16 cellular contexts compared by ENCODE assay signal in the genomic region with DNA sequence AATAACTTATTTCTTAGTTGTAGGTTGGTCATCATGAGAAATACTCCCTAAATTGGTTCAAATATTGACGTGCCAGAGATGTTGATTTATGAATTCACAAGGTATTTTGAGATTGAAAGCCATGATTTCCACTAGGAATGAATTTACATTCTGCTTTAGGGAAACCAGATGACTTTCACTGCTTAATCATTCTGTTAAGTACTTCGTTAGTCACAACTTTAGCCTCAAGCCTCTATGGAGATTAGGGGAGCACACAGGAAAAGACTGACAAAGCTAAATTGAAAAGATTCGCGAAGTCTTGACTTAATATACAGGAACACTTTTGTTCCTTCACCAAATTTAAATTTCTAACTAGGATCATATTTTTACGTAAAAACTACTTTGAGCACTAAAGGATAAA.
A peak's percentile ranks its signal among the peaks of the same experiment; 100 is the strongest.
DNase-seq lines count a peak whose midpoint lies in the region; TF ChIP-seq lines count a peak whose summit lies in the region.
"Had no signal": no experiment of that assay in that cellular context is flagged by ENCODE, and none has a peak within 500 bp of the region (broad histone marks: within the 10 kb centered on the region; RNA-seq: fewer than 3 reads in every experiment).

No MANE protein-coding gene starts in this region.

- no peak overlapping the region for H4K5ac ChIP-seq in mesendoderm (ENCODE audit: low read length)

- no peak overlapping the region for H2AFZ ChIP-seq in MM.1S (ENCODE audit: low read length)

- intact Hi-C loops in A673 (cut with micrococcal nuclease; ENCODE audit: unreplicated experiment): no loop called here
- intact Hi-C loops in activated CD4-positive, alpha-beta memory T cell treated with anti-CD3 and anti-CD28 coated beads for 36 hours (cut with micrococcal nuclease): no loop called here

- whole genome bisulfite sequencing in mesendoderm (ENCODE audit: extremely low coverage, insufficient coverage, low lambda C conversion rate): 100% methylated on average over 1 of the region's 5 CpGs

- H3F3A ChIP-seq in MM.1S (ENCODE audit: insufficient read depth, low read length): peaks cover 5% of the 10 kb centered on the region; the same call in 1 of the 2 replicates

- H3K9me3 ChIP-seq in A673 (ENCODE audit: low read depth, low read length, poor library complexity, severe bottlenecking) (no peaks in the 10 kb centered on the region), MM.1S (replicated peaks; ENCODE audit: insufficient read depth, low read length) (no peaks in the 10 kb centered on the region), MG63 (peaks cover 3% of the 10 kb centered on the region)
- H3K9me3 ChIP-seq: SJSA1 had no signal

- H3K56ac ChIP-seq in mesendoderm (ENCODE audit: low read length): no peak overlapping the region

- H3K36me3 Mint-ChIP-seq in activated CD4-positive, alpha-beta memory T cell treated with anti-CD3 and anti-CD28 coated beads for 36 hours: no peaks in the 10 kb centered on the region

- H3K79me1 ChIP-seq in mesendoderm (ENCODE audit: low read length): no peaks in the 10 kb centered on the region

- H3K4me3 ChIP-seq in A673 (ENCODE audit: low read depth, low read length, poor library complexity, severe bottlenecking): no peak overlapping the region
- H3K4me3 ChIP-seq in MM.1S (ENCODE audit: low read length): peak overlapping the region; percentile 6; the same call in 1 of the 2 replicates
- H3K4me3 ChIP-seq in mesendoderm (ENCODE audit: low read length): no peak overlapping the region
- H3K4me3 ChIP-seq in MG63: no peak overlapping the region
- H3K4me3 ChIP-seq: K562, SJSA1 had no signal

- H3K4me1 ChIP-seq in A673 (ENCODE audit: insufficient read depth, low read length, poor library complexity, severe bottlenecking) (no peaks in the 10 kb centered on the region), MM.1S (ENCODE audit: low read length) (peaks cover 19% of the 10 kb centered on the region), mesendoderm (ENCODE audit: control insufficient read depth, low read depth, low read length) (peaks cover 2% of the 10 kb centered on the region)

- POLR2A ChIA-PET in A673 (lab: Charles Lee; ENCODE audit: low non-redundant PET): no interaction called here
- POLR2A ChIA-PET in activated CD4-positive, alpha-beta memory T cell treated with anti-CD3 and anti-CD28 coated beads for 36 hours (lab: Charles Lee): no interaction called here

- BruUV-seq in A673 (replicated peaks; lab: Mats Ljungman, UMichigan): no TSS peak

- no peak overlapping the region for H3K18ac ChIP-seq in mesendoderm (ENCODE audit: low read length)

- no peak for TF ChIP-seq CTCF in A673 (conservative IDR thresholded peaks at IDR 0.05; ENCODE audit: low read depth, low read length)
- no peak for TF ChIP-seq CTCF in MM.1S (IDR thresholded peaks at IDR 0.05; ENCODE audit: low read length)

- no peaks in the 10 kb centered on the region for H3K9me2 ChIP-seq in MM.1S (replicated peaks; ENCODE audit: insufficient read depth, low read length)

- H3K79me2 ChIP-seq in MM.1S (ENCODE audit: low read length): no peaks in the 10 kb centered on the region
- H3K79me2 ChIP-seq in mesendoderm (ENCODE audit: control insufficient read depth, insufficient read depth, low read length): no peaks in the 10 kb centered on the region

- H2BK5ac ChIP-seq in mesendoderm (ENCODE audit: low read length): no peak overlapping the region

- H3K4me2 ChIP-seq in MM.1S (ENCODE audit: low read depth, low read length) (peak overlapping the region; percentile 62; the same call in 1 of the 2 replicates), mesendoderm (ENCODE audit: low read length) (no peak overlapping the region)

- H3K9me3 Mint-ChIP-seq in activated CD4-positive, alpha-beta memory T cell treated with anti-CD3 and anti-CD28 coated beads for 36 hours: peaks cover 6% of the 10 kb centered on the region

- CTCF ChIA-PET in A673 (lab: Charles Lee): no interaction called here
- CTCF ChIA-PET in activated CD4-positive, alpha-beta memory T cell treated with anti-CD3 and anti-CD28 coated beads for 36 hours (lab: Charles Lee): no interaction called here

- H3K27me3 ChIP-seq in A673 (replicated peaks; ENCODE audit: insufficient read depth, low read depth, low read length, poor library complexity) (no peaks in the 10 kb centered on the region), MM.1S (replicated peaks; ENCODE audit: insufficient read depth, low read length) (no peaks in the 10 kb centered on the region), mesendoderm (ENCODE audit: insufficient read depth, low read length, poor library complexity) (no peaks in the 10 kb centered on the region), MG63 (no peaks in the 10 kb centered on the region)
- H3K27me3 ChIP-seq: SJSA1 had no signal

- H2AK5ac ChIP-seq in mesendoderm (ENCODE audit: low read length): no peak overlapping the region

- peak; percentile 10 for DNase-seq in A673 (ENCODE audit: low spot score)
- DNase-seq in MM.1S: no peak
- peak; percentile 38 for DNase-seq in astrocyte of the hippocampus (ENCODE audit: low read depth, low spot score)
- DNase-seq in mesendoderm: peak; percentile 63
- DNase-seq in activated CD4-positive, alpha-beta memory T cell treated with anti-CD3 and anti-CD28 coated beads for 36 hours: no peak
- DNase-seq in MG63: no peak
- no peak for DNase-seq in COLO668 (lab: John Stamatoyannopoulos, UW; ENCODE audit: unreplicated experiment)
- DNase-seq: Calu3; CD4-positive, alpha-beta T cell; EL; MV-4-11; NCI-H187; NCI-H2107; NCI-H2227 treated with DMSO at 0.1 percent for 48 hours had no signal

- no peaks in the 10 kb centered on the region for H4K20me1 ChIP-seq in MM.1S (ENCODE audit: insufficient read depth, low read length)

- no peak overlapping the region for H3K27ac Mint-ChIP-seq in activated CD4-positive, alpha-beta memory T cell treated with anti-CD3 and anti-CD28 coated beads for 36 hours
- H3K27ac Mint-ChIP-seq: CD4-positive, alpha-beta T cell had no signal

- H4K8ac ChIP-seq in mesendoderm (ENCODE audit: low read depth, low read length): no peak overlapping the region

- no peak overlapping the region for H3K23ac ChIP-seq in mesendoderm (ENCODE audit: low read length)

- H3K27me3 Mint-ChIP-seq in activated CD4-positive, alpha-beta memory T cell treated with anti-CD3 and anti-CD28 coated beads for 36 hours: no peaks in the 10 kb centered on the region
- H3K27me3 Mint-ChIP-seq: CD4-positive, alpha-beta T cell had no signal

- H3K36me3 ChIP-seq in A673 (ENCODE audit: insufficient read depth, low read length, poor library complexity, severe bottlenecking) (no peaks in the 10 kb centered on the region), MM.1S (replicated peaks; ENCODE audit: insufficient read depth, low read length) (no peaks in the 10 kb centered on the region), mesendoderm (ENCODE audit: control insufficient read depth, insufficient read depth, low read length) (no peaks in the 10 kb centered on the region), MG63 (no peaks in the 10 kb centered on the region)
- H3K36me3 ChIP-seq: SJSA1 had no signal

- no peaks in the 10 kb centered on the region for H3K4me1 Mint-ChIP-seq in activated CD4-positive, alpha-beta memory T cell treated with anti-CD3 and anti-CD28 coated beads for 36 hours (ENCODE audit: low read depth)

- no peak overlapping the region for H2BK120ac ChIP-seq in mesendoderm (ENCODE audit: low read depth, low read length)

- no peak overlapping the region for H3K9ac ChIP-seq in MM.1S (ENCODE audit: low read length)
- no peak overlapping the region for H3K9ac ChIP-seq in mesendoderm (ENCODE audit: low read length)

- H2BK15ac ChIP-seq in mesendoderm (replicated peaks; ENCODE audit: low read depth): no peak overlapping the region

- H3K4ac ChIP-seq in mesendoderm (ENCODE audit: low read depth, low read length): no peak overlapping the region

- H3K27ac ChIP-seq in A673 (ENCODE audit: low read depth, low read length, poor library complexity, severe bottlenecking) (no peak overlapping the region), MM.1S (ENCODE audit: low read length) (peak overlapping the region; percentile 62; the same call in 1 of the 2 replicates), mesendoderm (ENCODE audit: low read depth, low read length) (no peak overlapping the region)
- H3K27ac ChIP-seq: SJSA1 had no signal

- no peak overlapping the region for H3K4me3 Mint-ChIP-seq in activated CD4-positive, alpha-beta memory T cell treated with anti-CD3 and anti-CD28 coated beads for 36 hours
- H3K4me3 Mint-ChIP-seq: CD4-positive, alpha-beta T cell had no signal

Comparison
In these comparisons a context has a peak if more than half of its experiments do, and no peak if none do; other contexts are left out.
1. DNase-seq: peak in A673 (single experiment), astrocyte of the hippocampus (single experiment) and mesendoderm (single experiment); none in MM.1S (single experiment), activated CD4-positive, alpha-beta memory T cell treated with anti-CD3 and anti-CD28 coated beads for 36 hours (single experiment), MG63 (single experiment) and COLO668 (single experiment).